Comparison of ENCODE assay signal across 22 cellular contexts in the genomic region with DNA sequence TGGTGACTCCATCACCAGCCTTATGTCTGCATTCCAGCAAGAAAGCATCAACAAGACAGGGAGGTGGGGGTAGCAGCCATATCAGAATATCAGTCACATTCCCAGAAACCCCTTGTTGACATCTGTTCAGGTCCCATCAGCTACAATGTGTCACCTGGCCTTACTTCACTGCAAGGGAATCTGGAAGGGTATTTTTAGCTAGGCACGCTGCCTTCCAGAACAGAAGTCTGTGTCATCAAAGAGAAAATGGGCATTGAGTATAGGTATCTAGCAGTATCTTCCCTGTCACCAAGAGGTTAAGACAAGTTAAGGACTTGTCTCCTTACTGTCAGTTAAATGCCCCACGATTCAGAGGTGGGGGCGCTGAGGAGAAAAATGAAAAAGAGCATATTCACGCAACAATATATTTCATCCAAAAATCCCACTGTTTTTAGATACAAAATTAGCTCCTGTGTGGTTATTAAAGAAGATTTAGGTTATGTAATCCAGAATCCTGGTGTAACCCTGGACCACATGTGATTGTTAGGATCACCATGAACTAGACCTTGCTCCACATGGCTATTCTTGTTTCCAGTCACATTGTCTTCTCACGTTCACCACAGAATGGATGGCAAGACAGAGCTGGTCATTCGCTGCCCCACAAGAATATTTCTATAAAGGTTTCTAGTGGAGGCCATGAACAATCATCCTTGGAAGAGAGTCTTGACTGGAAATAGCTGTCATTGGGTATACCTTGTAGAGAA. TPM values are rescaled to one million over a fixed set of nuclear protein-coding genes. Genes with fewer than 3 reads are reported as not detected.
DNase-seq lines count a peak whose midpoint lies in the region; ATAC-seq, FAIRE-seq and TF ChIP-seq lines count a peak whose summit lies in the region.
"Had no signal": no experiment of that assay in that cellular context is flagged by ENCODE, and none has a peak within 500 bp of the region (broad histone marks: within the 10 kb centered on the region; RNA-seq: fewer than 3 reads in every experiment).

No MANE protein-coding gene starts in this region.

- H3K36me3 ChIP-seq in astrocyte (ENCODE audit: insufficient read depth, low read length) (no peaks in the 10 kb centered on the region), psoas muscle (ENCODE audit: insufficient read depth in 1 of 2, low read depth in 1 of 2) (no peaks in the 10 kb centered on the region)
- H3K36me3 ChIP-seq: BLaER1 had no signal

- H3K79me2 ChIP-seq in astrocyte (ENCODE audit: insufficient read depth, low read length), result no peaks in the 10 kb centered on the region

- TF ChIP-seq CTCF in astrocyte (IDR thresholded peaks at IDR 0.05; ENCODE audit: insufficient read depth, low read depth, low read length) (no peak), psoas muscle (IDR thresholded peaks at IDR 0.05) (no peak)

- H3K4me1 Mint-ChIP-seq in astrocyte (ENCODE audit: low read depth, unreplicated experiment), result no peaks in the 10 kb centered on the region
- H3K4me1 Mint-ChIP-seq: B cell; CD4-positive, CD25-positive, alpha-beta regulatory T cell; H9 had no signal

- no peaks in the 10 kb centered on the region for H4K20me1 ChIP-seq in astrocyte (ENCODE audit: insufficient read depth, low read length)
- H4K20me1 ChIP-seq: BLaER1 had no signal

- 69 to 73% (median 69%) methylated on average over 6 of the region's 6 CpGs for WGBS in psoas muscle, 3 donors

- H3K9ac ChIP-seq in astrocyte (ENCODE audit: low read length), result no peak overlapping the region
- H3K9ac ChIP-seq: BLaER1, GM23248 had no signal

- no peak for DNase-seq in Right ventricle myocardium superior
- DNase-seq in left cardiac atrium, result no peak
- DNase-seq in astrocyte (ENCODE audit: low read depth), result no peak
- DNase-seq in psoas muscle, result no peak
- DNase-seq in left lobe of liver (ENCODE audit: low spot score), result no peak
- DNase-seq: Caco-2; CD4-positive, CD25-positive, alpha-beta regulatory T cell; CD8-positive, alpha-beta T cell; DMS153; DND-41; GM23248; H9 had no signal

- no peaks in the 10 kb centered on the region for H3K36me3 Mint-ChIP-seq in astrocyte (ENCODE audit: low read depth, unreplicated experiment)
- H3K36me3 Mint-ChIP-seq: CD4-positive, CD25-positive, alpha-beta regulatory T cell; CD8-positive, alpha-beta T cell had no signal

- peaks cover 2% of the 10 kb centered on the region for H3K9me3 Mint-ChIP-seq in astrocyte (ENCODE audit: unreplicated experiment)
- H3K9me3 Mint-ChIP-seq: CD8-positive, alpha-beta T cell had no signal

- ATAC-seq in Right ventricle myocardium superior (ENCODE audit: poor library complexity), result peak; percentile 31
- ATAC-seq in left cardiac atrium, result no peak
- peak; percentile 67 to 96 (median 79) for ATAC-seq in psoas muscle
- ATAC-seq in left lobe of liver, result no peak
- no peak for ATAC-seq in HG02678 (IDR thresholded peaks at IDR 0.05; ENCODE audit: unreplicated experiment)
- ATAC-seq: CD8-positive, alpha-beta T cell; GM12878; HCT116 had no signal

- FAIRE-seq in astrocyte (lab: Jason Lieb, UNC), result peak; percentile 29
- FAIRE-seq: A204.1, G401.6, GM12878, GM19239 had no signal

- H3K27ac Mint-ChIP-seq in astrocyte (ENCODE audit: unreplicated experiment), result no peak overlapping the region
- H3K27ac Mint-ChIP-seq: B cell; CD4-positive, CD25-positive, alpha-beta regulatory T cell; CD8-positive, alpha-beta T cell; H9 had no signal

- H3K9me3 ChIP-seq in astrocyte (ENCODE audit: insufficient read depth, low read depth, low read length) (no peaks in the 10 kb centered on the region), psoas muscle (no peaks in the 10 kb centered on the region)
- H3K9me3 ChIP-seq: Caco-2 had no signal

- intact Hi-C loops in Right ventricle myocardium superior (cut with DNase I) (no loop called here), left cardiac atrium (cut with DNase I) (no loop called here), psoas muscle (cut with DNase I) (no loop called here)

- H3K27me3 ChIP-seq in astrocyte (ENCODE audit: insufficient read depth, low read length), result no peaks in the 10 kb centered on the region
- peaks cover 0 to 8% (median 0%) of the 10 kb centered on the region in 3 donors for H3K27me3 ChIP-seq in psoas muscle (ENCODE audit: insufficient read depth in 3 of 3, low read length in 2 of 3)

- H3K4me1 ChIP-seq in astrocyte (ENCODE audit: insufficient read depth, low read length) (no peaks in the 10 kb centered on the region), psoas muscle (no peaks in the 10 kb centered on the region)
- H3K4me1 ChIP-seq: BLaER1, Caco-2 had no signal

- H3K4me3 ChIP-seq in astrocyte (ENCODE audit: insufficient read depth, low read depth, low read length) (no peak overlapping the region), psoas muscle (no peak overlapping the region)
- H3K4me3 ChIP-seq: BLaER1, GM12878, GM23248 had no signal

- no peak overlapping the region for H3K4me2 ChIP-seq in astrocyte (ENCODE audit: low read length)
- H3K4me2 ChIP-seq: BLaER1 had no signal

- no peak overlapping the region for H3K4me3 Mint-ChIP-seq in astrocyte (ENCODE audit: unreplicated experiment)
- H3K4me3 Mint-ChIP-seq: B cell; CD4-positive, CD25-positive, alpha-beta regulatory T cell; CD8-positive, alpha-beta T cell; H9 had no signal

- no peak overlapping the region for H2AFZ ChIP-seq in astrocyte (ENCODE audit: low read depth, low read length)
- H2AFZ ChIP-seq: GM23248 had no signal

- no peaks in the 10 kb centered on the region for H3K27me3 Mint-ChIP-seq in astrocyte (ENCODE audit: low read depth, unreplicated experiment)

- H3K27ac ChIP-seq in astrocyte (ENCODE audit: low read depth, low read length), result no peak overlapping the region
- H3K27ac ChIP-seq in psoas muscle, result peak overlapping the region; percentile 46
- H3K27ac ChIP-seq: 22Rv1, BLaER1, C4-2B, GM23248 had no signal

RNA-seq across cellular contexts. Expression of gene PDHA1, which starts 60.0 kb away (rescaled TPM):
- total RNA-seq in Right ventricle myocardium superior (1,310 TPM), left cardiac atrium (100 to 1,000 TPM; 697 to 712 TPM), astrocyte (158 and 163 TPM in 2 replicates), psoas muscle (100 to 1,000 TPM; 394 to 823 (median 575) TPM), left lobe of liver (146 TPM)
- polyA plus RNA-seq in psoas muscle, result 100 to 1,000 TPM; 374 to 866 (median 679) TPM

Comparison
In these comparisons a context has a peak if more than half of its experiments do, and no peak if none do; other contexts are left out.
1. ATAC-seq: peak in Right ventricle myocardium superior (single experiment) and psoas muscle (4 of 4); none in left cardiac atrium (0 of 2), left lobe of liver (single experiment) and HG02678 (single experiment).